Comparison of ENCODE assay signal across 8 cellular contexts in the genomic region with DNA sequence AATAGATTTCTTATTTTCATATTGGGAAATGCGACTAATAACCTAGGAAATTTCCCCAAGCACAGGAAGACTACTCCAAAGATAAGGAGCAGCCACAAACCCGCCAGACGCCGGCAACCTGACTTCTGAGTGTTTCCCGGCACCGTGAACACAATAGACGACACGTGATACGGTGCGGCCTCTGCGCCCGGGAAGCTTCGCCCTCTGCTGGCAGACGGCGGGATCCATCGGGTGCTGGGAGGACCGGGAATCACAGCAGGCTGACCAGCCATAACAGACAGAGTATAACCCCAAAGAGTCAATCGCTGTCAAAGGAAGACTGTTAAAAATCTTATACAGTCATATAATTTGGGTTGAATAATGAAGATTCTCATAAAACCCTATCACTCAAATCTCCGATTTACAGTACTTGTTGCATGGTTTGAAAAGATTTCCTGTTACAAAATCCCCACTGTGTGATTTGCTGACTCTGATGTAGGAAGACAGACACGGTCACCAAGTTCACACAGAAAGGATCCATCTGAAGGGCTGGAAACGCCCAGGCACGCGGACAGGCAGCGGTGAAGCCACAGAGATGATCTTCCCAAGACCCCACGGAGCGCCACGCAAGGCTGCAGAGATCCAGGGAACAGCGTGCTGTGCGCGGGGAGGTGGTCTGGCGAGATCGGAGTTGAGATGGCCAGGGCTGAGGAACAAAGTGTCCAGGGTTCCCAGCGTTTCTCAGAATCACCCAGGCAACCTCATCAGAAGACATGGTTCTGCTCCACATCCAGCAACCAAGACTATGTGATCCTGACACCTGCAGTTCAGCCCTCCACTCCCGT.
DNase-seq lines count a peak whose midpoint lies in the region; ATAC-seq lines count a peak whose summit lies in the region.

No MANE protein-coding gene starts in this region.

- DNase-seq in AG08395 (ENCODE audit: low spot score) (peak; percentile 93), NCI-H2196 (lab: John Stamatoyannopoulos, UW; ENCODE audit: unreplicated experiment) (peak; percentile 91), cerebellum (ENCODE audit: low spot score) (peak; percentile 88), kidney tubule cell (ENCODE audit: low spot score) (peak; percentile 81)
- peak; percentile 59 for DNase-seq in activated CD4-positive, alpha-beta T cell treated with anti-CD3 and anti-CD28 coated beads for 1 hour
- DNase-seq in stimulated activated CD4-positive, alpha-beta T cell treated with anti-CD3 and anti-CD28 coated beads, Interleukin-1b, Interleukin-23, amount 100 ng/mL, for 4 hours (ENCODE audit: low read depth in 2 of 2), result peak; percentile 73

- peak; percentile 97 for ATAC-seq in GM18907 (IDR thresholded peaks at IDR 0.05; ENCODE audit: unreplicated experiment)
- ATAC-seq in HG03139 (IDR thresholded peaks at IDR 0.05; ENCODE audit: unreplicated experiment), result peak; percentile 100

Comparison
In these comparisons a context has a peak if more than half of its experiments do, and no peak if none do; other contexts are left out.
1. Peak in every context shown above with its lines: DNase-seq and ATAC-seq.